8 cellular contexts compared by ENCODE assay signal in genomic region chr11:65524747-65525658, GRCh38. TPM values are rescaled to one million over a fixed set of nuclear protein-coding genes. Genes with fewer than 3 reads are reported as not detected.
DNase-seq lines count a peak whose midpoint lies in the region; ATAC-seq lines count a peak whose summit lies in the region.

Gene SCYL1 (plus strand): TSS chr11:65525083. CDS start chr11:65525154, 71 bp downstream.

- peak within 1 kb of the TSS; percentile 96 for H3K9ac ChIP-seq in neuronal stem cell (ENCODE audit: low read depth, low read length, poor library complexity)
- peak within 1 kb of the TSS; percentile 71 to 94 (median 88) for H3K9ac ChIP-seq in subcutaneous abdominal adipose tissue (ENCODE audit: low read length in 5 of 5)

- H3K9me3 ChIP-seq in SJCRH30 (replicated peaks) (no peaks in the 10 kb centered on the region), neuronal stem cell (replicated peaks in 1 of 2; ENCODE audit: control insufficient read depth in 2 of 2, insufficient read depth in 1 of 2, low read depth in 1 of 2, low read length in 2 of 2) (peaks cover 0 to 3% of the 10 kb centered on the region in 2 donors), subcutaneous abdominal adipose tissue (ENCODE audit: control insufficient read depth in 5 of 5, low read length in 5 of 5) (no peaks in the 10 kb centered on the region)

- H2BK5ac ChIP-seq in neuronal stem cell (ENCODE audit: low read length), result peak within 1 kb of the TSS; percentile 82

- H3K36me3 ChIP-seq in SJCRH30 (no peaks in the 10 kb centered on the region), neuronal stem cell (replicated peaks in 1 of 2; ENCODE audit: control insufficient read depth in 2 of 2, insufficient read depth in 2 of 2, low read length in 2 of 2) (peaks cover 23 to 25% of the 10 kb centered on the region in 2 donors), subcutaneous abdominal adipose tissue (ENCODE audit: control insufficient read depth in 5 of 5, insufficient read depth in 5 of 5, low read length in 5 of 5) (peaks cover 0 to 29% (median 25%) of the 10 kb centered on the region in 5 donors)

- H2BK120ac ChIP-seq in neuronal stem cell (ENCODE audit: low read depth, low read length), result no peak within 1 kb of the TSS

- H2BK12ac ChIP-seq in neuronal stem cell (ENCODE audit: low read length), result peak within 1 kb of the TSS; percentile 75

- H3K4me3 ChIP-seq in SJCRH30 (peak within 1 kb of the TSS; percentile 99), neuronal stem cell (ENCODE audit: low read length in 2 of 2) (peak within 1 kb of the TSS; percentile 64 to 99), subcutaneous abdominal adipose tissue (ENCODE audit: low read depth in 1 of 5, low read length in 5 of 5) (peak within 1 kb of the TSS; percentile 70 to 91 (median 82))

- H2BK15ac ChIP-seq in neuronal stem cell (ENCODE audit: low read length), result peak within 1 kb of the TSS; percentile 92

- H3K18ac ChIP-seq in neuronal stem cell (ENCODE audit: low read length), result peak within 1 kb of the TSS; percentile 98

- H3K79me1 ChIP-seq in neuronal stem cell (ENCODE audit: low read depth, low read length), result peaks cover 19% of the 10 kb centered on the region

- peak within 1 kb of the TSS; percentile 97 for H3K4me2 ChIP-seq in neuronal stem cell (ENCODE audit: insufficient read depth, low read length, poor library complexity, severe bottlenecking)

- peak within 1 kb of the TSS; percentile 58 for H3K4ac ChIP-seq in neuronal stem cell (ENCODE audit: low read length)

- DNase-seq in 8988T, result peak; percentile 87
- peak; percentile 67 to 80 for DNase-seq in SJCRH30
- peak; percentile 74 for DNase-seq in activated gamma-delta T cell treated with anti-CD3 and anti-CD28 coated beads, Interleukin-2, amount 50 U/mL, for 16 hours (ENCODE audit: low read depth)
- DNase-seq in foreskin melanocyte, result peak; percentile 24
- DNase-seq in neuronal stem cell (ENCODE audit: low spot score), result peak; percentile 80

- peak within 1 kb of the TSS; percentile 94 for H2AFZ ChIP-seq in neuronal stem cell (ENCODE audit: low read length)

- H4K91ac ChIP-seq in neuronal stem cell (ENCODE audit: low read depth, low read length, poor library complexity), result no peak within 1 kb of the TSS

- H3K23ac ChIP-seq in neuronal stem cell (ENCODE audit: low read depth, low read length, poor library complexity), result peak within 1 kb of the TSS; percentile 60

- peak within 1 kb of the TSS; percentile 94 for H2AK5ac ChIP-seq in neuronal stem cell (ENCODE audit: low read depth, low read length)

- H3K4me1 ChIP-seq in SJCRH30, result peaks cover 4% of the 10 kb centered on the region; the same call in 1 of the 2 replicates
- peaks cover 11 to 31% of the 10 kb centered on the region in 2 donors for H3K4me1 ChIP-seq in neuronal stem cell (ENCODE audit: control insufficient read depth in 2 of 2, insufficient read depth in 1 of 2, low read depth in 1 of 2, low read length in 2 of 2)
- H3K4me1 ChIP-seq in subcutaneous abdominal adipose tissue (ENCODE audit: control insufficient read depth in 5 of 5, insufficient read depth in 5 of 5, low read length in 5 of 5), result peaks cover 5 to 29% (median 23%) of the 10 kb centered on the region in 5 donors

- ATAC-seq in GM18517 (IDR thresholded peaks at IDR 0.05; ENCODE audit: unreplicated experiment) (peak; percentile 46), HG03521 (IDR thresholded peaks at IDR 0.05; ENCODE audit: unreplicated experiment) (peak; percentile 72)

- WGBS in neuronal stem cell (ENCODE audit: extremely low coverage in 2 of 2, insufficient read length in 2 of 2, insufficient replicate concordance in 1 of 2), 2 donors, result no CpG with 5 or more reads among the region's 87 CpGs

- H3K27ac ChIP-seq in SJCRH30, result peak within 1 kb of the TSS; percentile 67
- no peak within 1 kb of the TSS for H3K27ac ChIP-seq in neuronal stem cell (replicated peaks; ENCODE audit: low read length)
- H3K27ac ChIP-seq in subcutaneous abdominal adipose tissue (ENCODE audit: low read depth, low read length), result peak within 1 kb of the TSS; percentile 75

- peak within 1 kb of the TSS; percentile 100 for H3K14ac ChIP-seq in neuronal stem cell (ENCODE audit: low read length)

- no peaks in the 10 kb centered on the region for H3K27me3 ChIP-seq in SJCRH30
- peaks cover 0 to 4% (median 0%) of the 10 kb centered on the region in 3 experiments for H3K27me3 ChIP-seq in neuronal stem cell (ENCODE audit: control insufficient read depth in 3 of 3, insufficient read depth in 3 of 3, low read depth in 1 of 3, low read length in 3 of 3)
- H3K27me3 ChIP-seq in subcutaneous abdominal adipose tissue (ENCODE audit: control insufficient read depth in 5 of 5, insufficient read depth in 4 of 5, low read length in 5 of 5), result no peaks in the 10 kb centered on the region

- H4K8ac ChIP-seq in neuronal stem cell (ENCODE audit: low read depth, low read length), result no peak within 1 kb of the TSS

RNA-seq across cellular contexts. Expression of gene SCYL1, which starts in this region (rescaled TPM):
- total RNA-seq in SJCRH30 (2014; rRNA removed; shearing (Covaris generic)), result 39.1 and 41.8 TPM in 2 replicates
- 43.8 TPM for polyA plus RNA-seq in neuronal stem cell (2013, experiment 1 of 2)
- 47.1 TPM for polyA plus RNA-seq in neuronal stem cell (2013, experiment 2 of 2)

Comparison
In these comparisons a context has a peak if more than half of its experiments do, and no peak if none do; other contexts are left out.
1. DNase-seq: peak in every context shown above with its lines; median percentile 87 in 8988T; 80 in neuronal stem cell; 74 in activated gamma-delta T cell treated with anti-CD3 and anti-CD28 coated beads, Interleukin-2, amount 50 U/mL, for 16 hours; 74 in SJCRH30; 24 in foreskin melanocyte.